In genomic region chr17:1830288-1830687, GRCh38 we compare ENCODE assay signal across 8 cellular contexts. TPM values are rescaled to one million over a fixed set of nuclear protein-coding genes. Genes with fewer than 3 reads are reported as not detected.
DNase-seq lines count a peak whose midpoint lies in the region; ATAC-seq and TF ChIP-seq lines count a peak whose summit lies in the region.

No MANE protein-coding gene starts in this region.

- H3K36me3 ChIP-seq in endodermal cell (ENCODE audit: control insufficient read depth, insufficient read depth, low read length), result peaks cover 39% of the 10 kb centered on the region

- H3K4me3 Mint-ChIP-seq in endodermal cell (peak overlapping the region; percentile 86), nephron (peak overlapping the region; percentile 91 to 97 (median 95))

- H3K36me3 Mint-ChIP-seq in endodermal cell (ENCODE audit: low read depth), result peaks cover 26% of the 10 kb centered on the region
- H3K36me3 Mint-ChIP-seq in nephron (ENCODE audit: low read depth), result peaks cover 22% of the 10 kb centered on the region

- TF ChIP-seq CTCF in C4-2B (conservative IDR thresholded peaks at IDR 0.05), result no peak
- no peak for TF ChIP-seq CTCF in endodermal cell (conservative IDR thresholded peaks at IDR 0.05)
- TF ChIP-seq CTCF in nephron (IDR thresholded peaks at IDR 0.05; ENCODE audit: unreplicated experiment in 3 of 3), result no peak

- WGBS in endodermal cell (ENCODE audit: insufficient coverage in 1 of 2, insufficient read length in 1 of 2), 2 experiments, result 1% methylated on average over 11 of the region's 11 CpGs

- peak overlapping the region; percentile 87 for H3K27ac Mint-ChIP-seq in endodermal cell
- H3K27ac Mint-ChIP-seq in nephron, result peak overlapping the region; percentile 40 to 86 (median 81)

- H3K9me3 Mint-ChIP-seq in endodermal cell (no peaks in the 10 kb centered on the region), nephron (no peaks in the 10 kb centered on the region)

- H3K27me3 Mint-ChIP-seq in endodermal cell (ENCODE audit: insufficient read depth) (no peaks in the 10 kb centered on the region), nephron (ENCODE audit: low read depth) (no peaks in the 10 kb centered on the region)

- no peak for ATAC-seq in HG03520 (IDR thresholded peaks at IDR 0.05; ENCODE audit: unreplicated experiment)

- DNase-seq in HEK293T (ENCODE audit: extremely low spot score) (peak; percentile 21), SW480 (ENCODE audit: low spot score) (peak; percentile 42), endodermal cell (peak; percentile 77), foreskin melanocyte (no peak), T-helper 9 cell (no peak)

- no peaks in the 10 kb centered on the region for H3K4me1 ChIP-seq in endodermal cell (ENCODE audit: control insufficient read depth, insufficient read depth, low read length)

- peak overlapping the region; percentile 95 for H3K4me3 ChIP-seq in endodermal cell (ENCODE audit: low read length)

- no peaks in the 10 kb centered on the region for H3K9me3 ChIP-seq in endodermal cell (ENCODE audit: control insufficient read depth, low read length)

- CTCF ChIA-PET in HEK293T (lab: Yijun Ruan, JAX), result interaction anchor here (0.6 kb wide), 1 partner anchor 138 kb away, joined by 4 read pairs; no protein-coding TSS in a partner anchor

- peak overlapping the region; percentile 90 for H3K27ac ChIP-seq in C4-2B
- peak overlapping the region; percentile 13 for H3K27ac ChIP-seq in endodermal cell (ENCODE audit: low read depth, low read length)

- no peaks in the 10 kb centered on the region for H3K27me3 ChIP-seq in endodermal cell (ENCODE audit: control insufficient read depth, insufficient read depth, low read length, poor library complexity, severe bottlenecking)

- POLR2A ChIA-PET in HEK293T (lab: Yijun Ruan, JAX), result interaction anchor here (0.8 to 2.6 kb wide), 11 partner anchors 10 to 116 kb away, joined by 3 to 29 read pairs (median 5); no protein-coding TSS in a partner anchor

- H3K4me1 Mint-ChIP-seq in endodermal cell (peaks cover 11% of the 10 kb centered on the region), nephron (peaks cover 24% of the 10 kb centered on the region)

- H3K9ac ChIP-seq in endodermal cell (ENCODE audit: extremely low read depth, low read length, poor library complexity, severe bottlenecking), result peak overlapping the region; percentile 41

TF ChIP-seq in HEK293T, 16 proteins besides CTCF, POLR2A, EP300 and RAD21:
- TF ChIP-seq NFRKB (IDR thresholded peaks at IDR 0.05) (no peak), FOXM1 (IDR thresholded peaks at IDR 0.05; ENCODE audit: borderline replicate concordance) (no peak), SUZ12 (IDR thresholded peaks at IDR 0.05) (no peak), CTBP1 (IDR thresholded peaks at IDR 0.05; ENCODE audit: borderline replicate concordance) (0 out of 2 replicates have a peak, but pooled peaks have one; percentile 29), L3MBTL2 (conservative IDR thresholded peaks at IDR 0.05) (no peak), SP1 (IDR thresholded peaks at IDR 0.05) (no peak), PKNOX1 (IDR thresholded peaks at IDR 0.05) (no peak), FOXK2 (IDR thresholded peaks at IDR 0.05) (no peak)

RNA-seq across cellular contexts. Expression of gene RPA1, which starts 0.5 kb away (rescaled TPM):
- total RNA-seq in endodermal cell, result 100 to 1,000 TPM; 190 to 249 TPM
- 89.8 TPM for polyA plus RNA-seq in endodermal cell (2013, experiment 1 of 2)
- polyA plus RNA-seq in endodermal cell (2013, experiment 2 of 2), result 80.9 TPM

RNA-seq across cellular contexts. Expression of gene SMYD4, which starts 0.6 kb away (rescaled TPM):
- 10 to 100 TPM; 31.6 to 36.8 TPM for total RNA-seq in endodermal cell
- polyA plus RNA-seq in endodermal cell (2013, experiment 1 of 2), result 15.1 TPM
- polyA plus RNA-seq in endodermal cell (2013, experiment 2 of 2), result 13.0 TPM

Comparison
In these comparisons a context has a peak if more than half of its experiments do, and no peak if none do; other contexts are left out.
1. DNase-seq: peak in HEK293T (single experiment), SW480 (single experiment) and endodermal cell (single experiment); none in foreskin melanocyte (single experiment) and T-helper 9 cell (single experiment).